ENCODE assay signal across 1 cellular context in the genomic region with DNA sequence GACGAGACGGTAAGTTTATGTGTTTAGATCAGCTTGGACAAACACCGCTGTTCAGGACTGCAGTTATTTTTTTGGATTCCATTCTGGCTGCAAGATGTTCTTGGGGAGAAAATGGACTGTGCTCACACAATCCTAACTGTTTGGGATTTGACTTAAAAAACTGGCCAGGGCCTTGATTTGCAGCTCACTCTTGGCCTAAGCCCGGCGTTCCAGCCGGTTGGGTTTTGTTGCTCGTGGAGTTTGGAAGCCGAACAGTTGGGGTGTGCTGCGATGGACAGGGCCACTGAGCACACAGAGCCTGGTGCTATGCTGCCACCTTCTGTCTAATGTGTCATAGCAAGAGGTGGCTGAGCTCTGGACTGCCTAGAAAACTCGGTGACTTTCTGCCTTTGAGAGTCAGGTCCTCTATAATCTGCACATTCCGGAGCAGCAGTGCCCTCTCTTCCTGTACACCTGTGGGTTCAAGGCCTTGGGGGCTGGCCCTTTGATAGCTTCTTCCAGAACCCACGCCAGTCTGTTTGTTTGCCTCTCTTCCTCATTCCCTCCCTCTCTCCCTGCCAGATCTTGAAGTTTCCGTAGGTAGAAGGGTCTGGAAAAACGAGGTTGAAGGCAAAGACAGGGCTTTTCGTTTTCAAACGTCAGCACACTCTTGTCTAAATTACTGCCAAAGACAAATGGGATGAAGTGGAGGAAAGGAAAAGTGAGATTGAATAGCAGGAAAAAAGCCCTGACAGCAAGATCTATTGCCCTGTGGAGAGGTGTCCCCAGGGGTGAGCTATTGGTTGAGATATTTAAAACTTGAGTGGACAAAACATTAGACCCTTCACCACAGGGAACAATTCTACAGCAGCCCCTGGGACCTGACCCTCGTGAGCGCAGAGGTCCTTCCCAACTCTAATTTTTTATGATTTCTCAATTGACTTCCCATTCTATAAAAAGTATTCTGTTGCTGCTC.
TF ChIP-seq lines count a peak whose summit lies in the region.

No MANE protein-coding gene starts in this region.

TF ChIP-seq in HepG2, 621 proteins besides CTCF, POLR2A, EP300 and RAD21 (continued from another document):
- TF ChIP-seq, protein P1, sequence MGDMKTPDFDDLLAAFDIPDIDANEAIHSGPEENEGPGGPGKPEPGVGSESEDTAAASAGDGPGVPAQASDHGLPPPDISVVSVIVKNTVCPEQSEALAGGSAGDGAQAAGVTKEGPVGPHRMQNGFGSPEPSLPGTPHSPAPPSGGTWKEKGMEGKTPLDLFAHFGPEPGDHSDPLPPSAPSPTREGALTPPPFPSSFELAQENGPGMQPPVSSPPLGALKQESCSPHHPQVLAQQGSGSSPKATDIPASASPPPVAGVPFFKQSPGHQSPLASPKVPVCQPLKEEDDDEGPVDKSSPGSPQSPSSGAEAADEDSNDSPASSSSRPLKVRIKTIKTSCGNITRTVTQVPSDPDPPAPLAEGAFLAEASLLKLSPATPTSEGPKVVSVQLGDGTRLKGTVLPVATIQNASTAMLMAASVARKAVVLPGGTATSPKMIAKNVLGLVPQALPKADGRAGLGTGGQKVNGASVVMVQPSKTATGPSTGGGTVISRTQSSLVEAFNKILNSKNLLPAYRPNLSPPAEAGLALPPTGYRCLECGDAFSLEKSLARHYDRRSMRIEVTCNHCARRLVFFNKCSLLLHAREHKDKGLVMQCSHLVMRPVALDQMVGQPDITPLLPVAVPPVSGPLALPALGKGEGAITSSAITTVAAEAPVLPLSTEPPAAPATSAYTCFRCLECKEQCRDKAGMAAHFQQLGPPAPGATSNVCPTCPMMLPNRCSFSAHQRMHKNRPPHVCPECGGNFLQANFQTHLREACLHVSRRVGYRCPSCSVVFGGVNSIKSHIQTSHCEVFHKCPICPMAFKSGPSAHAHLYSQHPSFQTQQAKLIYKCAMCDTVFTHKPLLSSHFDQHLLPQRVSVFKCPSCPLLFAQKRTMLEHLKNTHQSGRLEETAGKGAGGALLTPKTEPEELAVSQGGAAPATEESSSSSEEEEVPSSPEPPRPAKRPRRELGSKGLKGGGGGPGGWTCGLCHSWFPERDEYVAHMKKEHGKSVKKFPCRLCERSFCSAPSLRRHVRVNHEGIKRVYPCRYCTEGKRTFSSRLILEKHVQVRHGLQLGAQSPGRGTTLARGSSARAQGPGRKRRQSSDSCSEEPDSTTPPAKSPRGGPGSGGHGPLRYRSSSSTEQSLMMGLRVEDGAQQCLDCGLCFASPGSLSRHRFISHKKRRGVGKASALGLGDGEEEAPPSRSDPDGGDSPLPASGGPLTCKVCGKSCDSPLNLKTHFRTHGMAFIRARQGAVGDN (CRISPR knock-in tag; IDR thresholded peaks at IDR 0.05) = peak; percentile 55
- TF ChIP-seq ISL2 (CRISPR knock-in tag; IDR thresholded peaks at IDR 0.05) (no peak), TSC22D2 (CRISPR knock-in tag; IDR thresholded peaks at IDR 0.05; ENCODE audit: borderline replicate concordance) (no peak), BCL6 (CRISPR knock-in tag; IDR thresholded peaks at IDR 0.05) (peak; percentile 21; the same call in 1 of the 2 replicates), ZNF253 (CRISPR knock-in tag; IDR thresholded peaks at IDR 0.05; ENCODE audit: borderline replicate concordance) (no peak), SALL1 (CRISPR knock-in tag; IDR thresholded peaks at IDR 0.05) (peak; percentile 64; the same call in 1 of the 2 replicates), CC2D1A (CRISPR knock-in tag; IDR thresholded peaks at IDR 0.05) (no peak), ZNF660 (CRISPR knock-in tag; IDR thresholded peaks at IDR 0.05; ENCODE audit: borderline replicate concordance, low read depth) (no peak), RORA (CRISPR knock-in tag; IDR thresholded peaks at IDR 0.05) (no peak), ZFP41 (CRISPR knock-in tag; IDR thresholded peaks at IDR 0.05; ENCODE audit: borderline replicate concordance) (no peak), AGO2 (optimal IDR thresholded peaks at IDR 0.05; ENCODE audit: low read depth, low read length) (no peak), KMT2B (CRISPR knock-in tag; IDR thresholded peaks at IDR 0.05) (no peak), YEATS2 (CRISPR knock-in tag; IDR thresholded peaks at IDR 0.05; ENCODE audit: borderline replicate concordance) (0 out of 2 replicates have a peak, but pooled peaks have one; percentile 38), ZNF598 (CRISPR knock-in tag; IDR thresholded peaks at IDR 0.05; ENCODE audit: borderline replicate concordance) (0 out of 2 replicates have a peak, but pooled peaks have one; percentile 44), ZNF549 (CRISPR knock-in tag; IDR thresholded peaks at IDR 0.05) (no peak), SRY (CRISPR knock-in tag; IDR thresholded peaks at IDR 0.05) (no peak), ZSCAN29 (CRISPR knock-in tag; conservative IDR thresholded peaks at IDR 0.05) (no peak), NPAS2 (CRISPR knock-in tag; IDR thresholded peaks at IDR 0.05; ENCODE audit: borderline replicate concordance) (no peak), TBP (CRISPR knock-in tag; IDR thresholded peaks at IDR 0.05) (no peak), RELA (CRISPR knock-in tag; IDR thresholded peaks at IDR 0.05) (no peak), ZNF629 (CRISPR knock-in tag; conservative IDR thresholded peaks at IDR 0.05) (no peak), ZNF34 (CRISPR knock-in tag; IDR thresholded peaks at IDR 0.05; ENCODE audit: borderline replicate concordance) (no peak), RBFOX2 (IDR thresholded peaks at IDR 0.05; ENCODE audit: low read depth, low read length) (no peak), KDM5A (IDR thresholded peaks at IDR 0.05; ENCODE audit: borderline replicate concordance, low read length) (no peak), ZMAT3 (CRISPR knock-in tag; conservative IDR thresholded peaks at IDR 0.05) (no peak), HMG20B (CRISPR knock-in tag; conservative IDR thresholded peaks at IDR 0.05) (no peak)
- TF ChIP-seq, protein P2, sequence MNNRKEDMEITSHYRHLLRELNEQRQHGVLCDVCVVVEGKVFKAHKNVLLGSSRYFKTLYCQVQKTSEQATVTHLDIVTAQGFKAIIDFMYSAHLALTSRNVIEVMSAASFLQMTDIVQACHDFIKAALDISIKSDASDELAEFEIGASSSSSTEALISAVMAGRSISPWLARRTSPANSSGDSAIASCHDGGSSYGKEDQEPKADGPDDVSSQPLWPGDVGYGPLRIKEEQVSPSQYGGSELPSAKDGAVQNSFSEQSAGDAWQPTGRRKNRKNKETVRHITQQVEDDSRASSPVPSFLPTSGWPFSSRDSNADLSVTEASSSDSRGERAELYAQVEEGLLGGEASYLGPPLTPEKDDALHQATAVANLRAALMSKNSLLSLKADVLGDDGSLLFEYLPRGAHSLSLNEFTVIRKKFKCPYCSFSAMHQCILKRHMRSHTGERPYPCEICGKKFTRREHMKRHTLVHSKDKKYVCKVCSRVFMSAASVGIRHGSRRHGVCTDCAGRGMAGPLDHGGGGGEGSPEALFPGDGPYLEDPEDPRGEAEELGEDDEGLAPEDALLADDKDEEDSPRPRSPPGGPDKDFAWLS (CRISPR knock-in tag; IDR thresholded peaks at IDR 0.05; ENCODE audit: borderline replicate concordance) = no peak
- TF ChIP-seq, protein P3, sequence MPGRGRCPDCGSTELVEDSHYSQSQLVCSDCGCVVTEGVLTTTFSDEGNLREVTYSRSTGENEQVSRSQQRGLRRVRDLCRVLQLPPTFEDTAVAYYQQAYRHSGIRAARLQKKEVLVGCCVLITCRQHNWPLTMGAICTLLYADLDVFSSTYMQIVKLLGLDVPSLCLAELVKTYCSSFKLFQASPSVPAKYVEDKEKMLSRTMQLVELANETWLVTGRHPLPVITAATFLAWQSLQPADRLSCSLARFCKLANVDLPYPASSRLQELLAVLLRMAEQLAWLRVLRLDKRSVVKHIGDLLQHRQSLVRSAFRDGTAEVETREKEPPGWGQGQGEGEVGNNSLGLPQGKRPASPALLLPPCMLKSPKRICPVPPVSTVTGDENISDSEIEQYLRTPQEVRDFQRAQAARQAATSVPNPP (CRISPR knock-in tag; IDR thresholded peaks at IDR 0.05) = no peak
- TF ChIP-seq, protein P4, sequence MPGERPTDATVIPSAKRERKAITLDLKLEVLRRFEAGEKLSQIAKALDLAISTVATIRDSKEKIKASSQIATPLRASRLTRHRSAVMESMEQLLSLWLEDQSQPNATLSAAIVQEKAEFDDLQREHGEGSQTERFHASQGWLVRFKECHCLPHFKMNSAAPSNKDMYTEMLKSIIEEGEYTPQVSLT (CRISPR knock-in tag; IDR thresholded peaks at IDR 0.05; ENCODE audit: borderline replicate concordance, low read depth) = no peak
- TF ChIP-seq, protein P5, sequence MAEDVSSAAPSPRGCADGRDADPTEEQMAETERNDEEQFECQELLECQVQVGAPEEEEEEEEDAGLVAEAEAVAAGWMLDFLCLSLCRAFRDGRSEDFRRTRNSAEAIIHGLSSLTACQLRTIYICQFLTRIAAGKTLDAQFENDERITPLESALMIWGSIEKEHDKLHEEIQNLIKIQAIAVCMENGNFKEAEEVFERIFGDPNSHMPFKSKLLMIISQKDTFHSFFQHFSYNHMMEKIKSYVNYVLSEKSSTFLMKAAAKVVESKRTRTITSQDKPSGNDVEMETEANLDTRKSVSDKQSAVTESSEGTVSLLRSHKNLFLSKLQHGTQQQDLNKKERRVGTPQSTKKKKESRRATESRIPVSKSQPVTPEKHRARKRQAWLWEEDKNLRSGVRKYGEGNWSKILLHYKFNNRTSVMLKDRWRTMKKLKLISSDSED (CRISPR knock-in tag; IDR thresholded peaks at IDR 0.05) = no peak
- TF ChIP-seq, protein P6, sequence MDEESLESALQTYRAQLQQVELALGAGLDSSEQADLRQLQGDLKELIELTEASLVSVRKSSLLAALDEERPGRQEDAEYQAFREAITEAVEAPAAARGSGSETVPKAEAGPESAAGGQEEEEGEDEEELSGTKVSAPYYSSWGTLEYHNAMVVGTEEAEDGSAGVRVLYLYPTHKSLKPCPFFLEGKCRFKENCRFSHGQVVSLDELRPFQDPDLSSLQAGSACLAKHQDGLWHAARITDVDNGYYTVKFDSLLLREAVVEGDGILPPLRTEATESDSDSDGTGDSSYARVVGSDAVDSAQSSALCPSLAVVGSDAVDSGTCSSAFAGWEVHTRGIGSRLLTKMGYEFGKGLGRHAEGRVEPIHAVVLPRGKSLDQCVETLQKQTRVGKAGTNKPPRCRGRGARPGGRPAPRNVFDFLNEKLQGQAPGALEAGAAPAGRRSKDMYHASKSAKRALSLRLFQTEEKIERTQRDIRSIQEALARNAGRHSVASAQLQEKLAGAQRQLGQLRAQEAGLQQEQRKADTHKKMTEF (CRISPR knock-in tag; IDR thresholded peaks at IDR 0.05) = no peak
- TF ChIP-seq, protein P7, sequence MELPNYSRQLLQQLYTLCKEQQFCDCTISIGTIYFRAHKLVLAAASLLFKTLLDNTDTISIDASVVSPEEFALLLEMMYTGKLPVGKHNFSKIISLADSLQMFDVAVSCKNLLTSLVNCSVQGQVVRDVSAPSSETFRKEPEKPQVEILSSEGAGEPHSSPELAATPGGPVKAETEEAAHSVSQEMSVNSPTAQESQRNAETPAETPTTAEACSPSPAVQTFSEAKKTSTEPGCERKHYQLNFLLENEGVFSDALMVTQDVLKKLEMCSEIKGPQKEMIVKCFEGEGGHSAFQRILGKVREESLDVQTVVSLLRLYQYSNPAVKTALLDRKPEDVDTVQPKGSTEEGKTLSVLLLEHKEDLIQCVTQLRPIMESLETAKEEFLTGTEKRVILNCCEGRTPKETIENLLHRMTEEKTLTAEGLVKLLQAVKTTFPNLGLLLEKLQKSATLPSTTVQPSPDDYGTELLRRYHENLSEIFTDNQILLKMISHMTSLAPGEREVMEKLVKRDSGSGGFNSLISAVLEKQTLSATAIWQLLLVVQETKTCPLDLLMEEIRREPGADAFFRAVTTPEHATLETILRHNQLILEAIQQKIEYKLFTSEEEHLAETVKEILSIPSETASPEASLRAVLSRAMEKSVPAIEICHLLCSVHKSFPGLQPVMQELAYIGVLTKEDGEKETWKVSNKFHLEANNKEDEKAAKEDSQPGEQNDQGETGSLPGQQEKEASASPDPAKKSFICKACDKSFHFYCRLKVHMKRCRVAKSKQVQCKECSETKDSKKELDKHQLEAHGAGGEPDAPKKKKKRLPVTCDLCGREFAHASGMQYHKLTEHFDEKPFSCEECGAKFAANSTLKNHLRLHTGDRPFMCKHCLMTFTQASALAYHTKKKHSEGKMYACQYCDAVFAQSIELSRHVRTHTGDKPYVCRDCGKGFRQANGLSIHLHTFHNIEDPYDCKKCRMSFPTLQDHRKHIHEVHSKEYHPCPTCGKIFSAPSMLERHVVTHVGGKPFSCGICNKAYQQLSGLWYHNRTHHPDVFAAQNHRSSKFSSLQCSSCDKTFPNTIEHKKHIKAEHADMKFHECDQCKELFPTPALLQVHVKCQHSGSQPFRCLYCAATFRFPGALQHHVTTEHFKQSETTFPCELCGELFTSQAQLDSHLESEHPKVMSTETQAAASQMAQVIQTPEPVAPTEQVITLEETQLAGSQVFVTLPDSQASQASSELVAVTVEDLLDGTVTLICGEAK (IDR thresholded peaks at IDR 0.05) = no peak
- TF ChIP-seq, protein P7 (CRISPR knock-in tag; IDR thresholded peaks at IDR 0.05) = no peak
